Comparison of ENCODE assay signal across 17 cellular contexts in genomic region chr14:61558271-61558670, GRCh38.
DNase-seq lines count a peak whose midpoint lies in the region; ATAC-seq and TF ChIP-seq lines count a peak whose summit lies in the region.
"Had no signal": no experiment of that assay in that cellular context is flagged by ENCODE, and none has a peak within 500 bp of the region (broad histone marks: within the 10 kb centered on the region; RNA-seq: fewer than 3 reads in every experiment).

No MANE protein-coding gene starts in this region.

- DNase-seq in DMS79 treated with DMSO at 0.1 percent for 48 hours (lab: John Stamatoyannopoulos, UW) (peak; percentile 94), NCI-H146 (lab: John Stamatoyannopoulos, UW) (peak; percentile 79), RWPE2 (ENCODE audit: low spot score) (no peak), mesenchymal stem cell (no peak), GM23338 (ENCODE audit: low spot score) (no peak), mucosa of gallbladder (ENCODE audit: low spot score) (no peak), globus pallidus (ENCODE audit: low spot score) (no peak)
- DNase-seq: activated CD4-positive, alpha-beta T cell treated with anti-CD3 and anti-CD28 coated beads for 48 hours; activated T-cell treated with anti-CD3 and anti-CD28 coated beads, Interleukin-2, amount 50 U/mL, for 48 hours; adrenal gland; CD8-positive, alpha-beta memory T cell; NCI-H526; stimulated activated naive CD8-positive, alpha-beta T cell treated with anti-CD3 and anti-CD28 coated beads, Interleukin-15, Interleukin-2, amounts not matched to agents 100 U/mL and 50 U/mL, for 24 hours had no signal

- peaks cover 6% of the 10 kb centered on the region for H3K79me1 ChIP-seq in mesenchymal stem cell (replicated peaks; ENCODE audit: low read length, poor library complexity, severe bottlenecking)

- no peak for ATAC-seq in RWPE2 (ENCODE audit: low read depth)
- ATAC-seq in GM23338: no peak
- ATAC-seq: Right ventricle myocardium inferior; stimulated activated naive CD8-positive, alpha-beta T cell treated with anti-CD3 and anti-CD28 coated beads, Interleukin-15, Interleukin-2, amounts not matched to agents 100 U/mL and 50 U/mL, for 24 hours had no signal

- H3K9ac ChIP-seq in mesenchymal stem cell (ENCODE audit: low read length): no peak overlapping the region

- no peak overlapping the region for H3K14ac ChIP-seq in mesenchymal stem cell (ENCODE audit: low read length in 2 of 2)

- no peaks in the 10 kb centered on the region for H4K20me1 ChIP-seq in GM23338 (replicated peaks; ENCODE audit: insufficient read depth)

- H2BK12ac ChIP-seq in mesenchymal stem cell (ENCODE audit: low read length in 2 of 2): peak overlapping the region in 1 of 2 experiments; percentile 80

- H2BK15ac ChIP-seq in mesenchymal stem cell (ENCODE audit: low read depth, poor library complexity, severe bottlenecking): peak overlapping the region; percentile 94

- WGBS in mesenchymal stem cell: 95% methylated on average over 6 of the region's 6 CpGs

- H3K23ac ChIP-seq in mesenchymal stem cell (ENCODE audit: low read length in 2 of 2): no peak overlapping the region

- H3K27me3 Mint-ChIP-seq in GM23338 (ENCODE audit: insufficient read depth, low read depth, poor library complexity): peaks cover 2% of the 10 kb centered on the region
- H3K27me3 Mint-ChIP-seq: CD8-positive, alpha-beta memory T cell had no signal

- H2AFZ ChIP-seq in mesenchymal stem cell (ENCODE audit: low read depth, low read length) (no peak overlapping the region), GM23338 (no peak overlapping the region)

- no peak overlapping the region for H4K91ac ChIP-seq in mesenchymal stem cell (ENCODE audit: low read length)

- H2AK5ac ChIP-seq in mesenchymal stem cell (ENCODE audit: low read length, severe bottlenecking): peak overlapping the region; percentile 100

- H3K4ac ChIP-seq in mesenchymal stem cell (ENCODE audit: low read depth in 1 of 2, low read length in 2 of 2): peak overlapping the region in 1 of 2 experiments; percentile 42

- H3K4me2 ChIP-seq in mesenchymal stem cell (ENCODE audit: low read length, poor library complexity, severe bottlenecking) (no peak overlapping the region), GM23338 (no peak overlapping the region)

- peak overlapping the region in 1 of 2 experiments; percentile 46 for H3K18ac ChIP-seq in mesenchymal stem cell (ENCODE audit: low read depth in 1 of 2, low read length in 2 of 2)

- no peak overlapping the region for H3K27ac Mint-ChIP-seq in GM23338
- H3K27ac Mint-ChIP-seq: T-helper 2 cell treated with Interferon-gamma antibody and Interleukin-4, amounts not matched to agents 5 μg/mL and 100 μg/mL, for 36 hours had no signal

- H3K4me3 ChIP-seq in RWPE2 (ENCODE audit: severe bottlenecking) (no peak overlapping the region), mesenchymal stem cell (ENCODE audit: insufficient read depth in 1 of 2, low read depth in 1 of 2, low read length in 2 of 2) (no peak overlapping the region), GM23338 (no peak overlapping the region)
- H3K4me3 ChIP-seq: adrenal gland, skin epidermis had no signal

- H2BK5ac ChIP-seq in mesenchymal stem cell (ENCODE audit: low read depth, low read length, poor library complexity, severe bottlenecking): peak overlapping the region; percentile 66

- no peak overlapping the region for H3K4me3 Mint-ChIP-seq in GM23338
- H3K4me3 Mint-ChIP-seq: CD8-positive, alpha-beta memory T cell; T-helper 2 cell treated with Interferon-gamma antibody and Interleukin-4, amounts not matched to agents 5 μg/mL and 100 μg/mL, for 36 hours had no signal

- no peaks in the 10 kb centered on the region for H3K9me3 ChIP-seq in RWPE2 (ENCODE audit: severe bottlenecking)
- H3K9me3 ChIP-seq in mesenchymal stem cell (ENCODE audit: control insufficient read depth, low read length): no peaks in the 10 kb centered on the region
- H3K9me3 ChIP-seq: adrenal gland had no signal

- no peaks in the 10 kb centered on the region for H3K36me3 Mint-ChIP-seq in GM23338 (ENCODE audit: low read depth)

- H3K9me3 Mint-ChIP-seq in GM23338: no peaks in the 10 kb centered on the region
- H3K9me3 Mint-ChIP-seq: CD8-positive, alpha-beta memory T cell; T-helper 2 cell treated with Interferon-gamma antibody and Interleukin-4, amounts not matched to agents 5 μg/mL and 100 μg/mL, for 36 hours had no signal

- H3K4me1 ChIP-seq in RWPE2 (ENCODE audit: insufficient read depth, poor library complexity, severe bottlenecking) (peaks cover 61% of the 10 kb centered on the region), mesenchymal stem cell (ENCODE audit: control insufficient read depth, insufficient read depth, low read depth, low read length) (peaks cover 32% of the 10 kb centered on the region), GM23338 (ENCODE audit: insufficient read depth) (peaks cover 17% of the 10 kb centered on the region)

- no peak overlapping the region for H2BK120ac ChIP-seq in mesenchymal stem cell (ENCODE audit: low read depth, low read length)

- H3K9me2 ChIP-seq in GM23338 (ENCODE audit: insufficient read depth): no peaks in the 10 kb centered on the region

- TF ChIP-seq CTCF in RWPE2 (IDR thresholded peaks at IDR 0.05; ENCODE audit: poor library complexity, severe bottlenecking) (no peak), GM23338 (conservative IDR thresholded peaks at IDR 0.05; ENCODE audit: low read depth in 2 of 2) (no peak)

- no peaks in the 10 kb centered on the region for H3F3A ChIP-seq in GM23338 (replicated peaks; ENCODE audit: low read depth)

- no peaks in the 10 kb centered on the region for H3K27me3 ChIP-seq in RWPE2 (ENCODE audit: insufficient read depth, poor library complexity, severe bottlenecking)
- no peaks in the 10 kb centered on the region for H3K27me3 ChIP-seq in mesenchymal stem cell (ENCODE audit: control insufficient read depth in 1 of 2, insufficient read depth in 1 of 2, low read length in 2 of 2)
- no peaks in the 10 kb centered on the region for H3K27me3 ChIP-seq in GM23338 (ENCODE audit: insufficient read depth)
- H3K27me3 ChIP-seq: adrenal gland had no signal

- H3K4me1 Mint-ChIP-seq in GM23338: peaks cover 28% of the 10 kb centered on the region

- H3K27ac ChIP-seq in RWPE2 (ENCODE audit: poor library complexity, severe bottlenecking) (peak overlapping the region; percentile 99), mesenchymal stem cell (ENCODE audit: low read length, poor library complexity, severe bottlenecking) (peak overlapping the region; percentile 98), GM23338 (ENCODE audit: low read depth) (no peak overlapping the region)
- H3K27ac ChIP-seq: adrenal gland, HL-60 had no signal

- H3K36me3 ChIP-seq in RWPE2 (ENCODE audit: low read depth) (no peaks in the 10 kb centered on the region), mesenchymal stem cell (ENCODE audit: control insufficient read depth in 1 of 2, insufficient read depth in 2 of 2, low read depth in 1 of 2, low read length in 2 of 2) (no peaks in the 10 kb centered on the region), GM23338 (ENCODE audit: insufficient read depth) (no peaks in the 10 kb centered on the region)
- H3K36me3 ChIP-seq: adrenal gland had no signal

- no peak overlapping the region for H4K8ac ChIP-seq in mesenchymal stem cell (ENCODE audit: low read length)

- H3K79me2 ChIP-seq in GM23338 (replicated peaks; ENCODE audit: insufficient read depth): no peaks in the 10 kb centered on the region

TF ChIP-seq in GM23338, 12 proteins besides CTCF, POLR2A, EP300 and RAD21 (continues in another document):
- no peak for TF ChIP-seq ZNF331 (CRISPR knock-in tag; IDR thresholded peaks at IDR 0.05; ENCODE audit: low read depth)
- no peak for TF ChIP-seq EZH2 (IDR thresholded peaks at IDR 0.05; ENCODE audit: low read depth, unreplicated experiment)
- no peak for TF ChIP-seq POLR2AphosphoS5 (IDR thresholded peaks at IDR 0.05; ENCODE audit: low read depth)

Comparison
In these comparisons a context has a peak if more than half of its experiments do, and no peak if none do; other contexts are left out.
1. DNase-seq: peak in DMS79 treated with DMSO at 0.1 percent for 48 hours (single experiment) and NCI-H146 (single experiment); none in RWPE2 (single experiment), mesenchymal stem cell (single experiment), GM23338 (single experiment), mucosa of gallbladder (single experiment) and globus pallidus (single experiment).